In the genomic region with DNA sequence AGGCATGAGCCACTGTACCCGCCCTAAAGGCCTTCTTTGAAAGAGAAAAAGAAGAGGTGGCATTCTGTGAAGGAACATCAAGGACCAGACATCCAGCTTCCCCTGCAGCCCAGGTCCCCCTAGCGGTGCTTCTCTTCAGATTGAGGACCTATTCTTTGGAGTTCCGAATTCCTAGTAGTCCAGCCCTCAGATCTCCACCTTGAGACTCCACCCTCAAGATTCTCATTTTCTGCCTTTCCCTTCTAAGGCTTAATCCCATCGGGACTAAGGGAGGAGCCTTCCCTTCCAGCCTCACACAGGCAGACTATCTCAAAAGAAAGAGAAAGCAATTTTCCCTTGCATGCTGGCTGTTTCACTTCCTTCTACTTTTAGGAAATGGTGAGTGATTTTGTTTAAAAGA, we compare ENCODE assay signal across 8 cellular contexts. TPM values are rescaled to one million over a fixed set of nuclear protein-coding genes. Genes with fewer than 3 reads are reported as not detected.
A peak's percentile ranks its signal among the peaks of the same experiment; 100 is the strongest.
DNase-seq lines count a peak whose midpoint lies in the region; ATAC-seq, FAIRE-seq and TF ChIP-seq lines count a peak whose summit lies in the region.

No MANE protein-coding gene starts in this region.

- 25 to 30% methylated on average over 4 of the region's 4 CpGs for WGBS in lung, 2 donors

- peak overlapping the region; percentile 10 to 79 (median 51) for H3K4me2 ChIP-seq in BLaER1 treated with 17β-estradiol and CSF1 and Interleukin-3, amounts not matched to agents 10 nM and 100 nM

- H3K36me3 ChIP-seq in BLaER1 treated with 17β-estradiol and CSF1 and Interleukin-3, amounts not matched to agents 10 nM and 100 nM, result no peaks in the 10 kb centered on the region
- H3K36me3 ChIP-seq in SK-N-MC (ENCODE audit: insufficient read depth, low read length) (no peaks in the 10 kb centered on the region), lung (ENCODE audit: control insufficient read depth in 2 of 2, insufficient read depth in 2 of 2, low read length in 2 of 2) (no peaks in the 10 kb centered on the region)

- peak; percentile 27 for TF ChIP-seq CTCF in lung (IDR thresholded peaks at IDR 0.05; ENCODE audit: control extremely low read depth, extremely low read depth)

- no peaks in the 10 kb centered on the region; a peak in 1 of 22 replicates for H4K20me1 ChIP-seq in BLaER1 treated with 17β-estradiol and CSF1 and Interleukin-3, amounts not matched to agents 10 nM and 100 nM

- ATAC-seq in lung (ENCODE audit: insufficient read depth, low FRiP score), result peak; percentile 53
- no peak for ATAC-seq in HG02973 (IDR thresholded peaks at IDR 0.05; ENCODE audit: unreplicated experiment)

- H3K27ac ChIP-seq in BLaER1 treated with 17β-estradiol and CSF1 and Interleukin-3, amounts not matched to agents 10 nM and 100 nM, result peak overlapping the region in 5 of 11 experiments; percentile 11 to 44 (median 25); a peak in 6 of 22 replicates
- H3K27ac ChIP-seq in SK-N-MC (no peak overlapping the region), lung (ENCODE audit: low read depth in 1 of 2, low read length in 1 of 2) (no peak overlapping the region)

- FAIRE-seq in urothelium cell line (lab: Jason Lieb, UNC), result no peak

- peaks cover 0 to 24% (median 13%) of the 10 kb centered on the region in 10 experiments; a peak in 18 of 20 replicates for H3K4me1 ChIP-seq in BLaER1 treated with 17β-estradiol and CSF1 and Interleukin-3, amounts not matched to agents 10 nM and 100 nM
- H3K4me1 ChIP-seq in lung (ENCODE audit: control insufficient read depth in 2 of 2, insufficient read depth in 2 of 2, low read length in 2 of 2), result no peaks in the 10 kb centered on the region

- no peaks in the 10 kb centered on the region for H3K27me3 ChIP-seq in BLaER1 treated with 17β-estradiol and CSF1 and Interleukin-3, amounts not matched to agents 10 nM and 100 nM
- H3K27me3 ChIP-seq in lung (ENCODE audit: control insufficient read depth, insufficient read depth), result no peaks in the 10 kb centered on the region

- no peaks in the 10 kb centered on the region for H3K9me3 ChIP-seq in BLaER1 treated with 17β-estradiol and CSF1 and Interleukin-3, amounts not matched to agents 10 nM and 100 nM (replicated peaks in 1 of 11)
- H3K9me3 ChIP-seq in SK-N-MC (ENCODE audit: low read depth, low read length) (no peaks in the 10 kb centered on the region), lung (ENCODE audit: control insufficient read depth in 2 of 2, insufficient read depth in 1 of 2, low read length in 1 of 2) (no peaks in the 10 kb centered on the region)

- DNase-seq in HCEC 1CT (peak; percentile 41), SK-N-MC (ENCODE audit: low read depth, low spot score) (peak; percentile 20), cerebellum (ENCODE audit: low spot score) (peak; percentile 19), lung (ENCODE audit: low spot score) (peak; percentile 73), urothelium cell line (ENCODE audit: low spot score) (peak; percentile 34), NCI-H1105 (lab: John Stamatoyannopoulos, UW) (no peak)

- peak overlapping the region in 4 of 11 experiments; percentile 1 to 45 (median 14); a peak in 3 of 22 replicates for H3K9ac ChIP-seq in BLaER1 treated with 17β-estradiol and CSF1 and Interleukin-3, amounts not matched to agents 10 nM and 100 nM
- H3K9ac ChIP-seq in SK-N-MC (ENCODE audit: insufficient read length), result no peak overlapping the region

- peak overlapping the region in 2 of 10 experiments; percentile 2 to 3; a peak in 2 of 20 replicates for H3K4me3 ChIP-seq in BLaER1 treated with 17β-estradiol and CSF1 and Interleukin-3, amounts not matched to agents 10 nM and 100 nM
- H3K4me3 ChIP-seq in SK-N-MC (no peak overlapping the region), lung (no peak overlapping the region)

RNA-seq across cellular contexts. Expression of a gene that starts 32.5 kb away (rescaled TPM):
- not detected for total RNA-seq in cerebellum
- total RNA-seq in lung, result under 1 TPM; 0.06 to 0.11 TPM
- polyA plus RNA-seq in lung, result under 1 TPM; 0.02 to 0.03 TPM

RNA-seq across cellular contexts. Expression of a gene that starts 59.3 kb away (rescaled TPM):
- total RNA-seq in cerebellum, result not detected
- total RNA-seq in lung, result 1 to 10 TPM in 1 of 2 donors, under 1 TPM in 1; 0.40 to 8.6 TPM
- 1 to 10 TPM; 3.3 to 4.6 TPM for polyA plus RNA-seq in lung
